ENCODE assay signal across 27 cellular contexts in the genomic region with DNA sequence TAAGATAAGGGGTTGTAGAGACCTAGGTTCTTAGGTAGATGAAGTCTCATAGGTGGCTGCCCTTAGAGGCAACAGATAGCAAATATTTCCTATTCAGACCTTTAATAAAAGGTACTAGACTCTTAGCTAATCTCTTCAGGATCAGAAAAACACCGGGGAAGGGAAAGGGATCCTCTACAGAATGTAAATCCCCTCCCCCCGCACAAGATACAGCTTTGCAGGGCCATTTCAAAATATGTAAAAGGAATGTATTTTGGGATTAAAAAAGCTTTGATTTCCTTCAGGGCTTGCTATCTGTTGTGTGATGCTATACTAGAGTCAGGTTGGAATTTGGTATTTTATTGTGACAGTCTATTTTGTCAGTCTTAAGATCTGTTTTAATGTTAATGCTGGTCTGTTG.
"Had no signal": no experiment of that assay in that cellular context is flagged by ENCODE, and none has a peak within 500 bp of the region (broad histone marks: within the 10 kb centered on the region; RNA-seq: fewer than 3 reads in every experiment).

No MANE protein-coding gene starts in this region.

- H3K4me3 ChIP-seq: breast epithelium, esophagus muscularis mucosa, pancreas, prostate gland, sigmoid colon, testis, transverse colon had no signal

- H3K4me3 Mint-ChIP-seq: activated CD4-positive, alpha-beta T cell treated with anti-CD3 and anti-CD28 coated beads, Interleukin-2, amount 10 ng/mL, durations not matched to agents 7 days and 5 days; activated CD8-positive, alpha-beta T cell treated with anti-CD3 and anti-CD28 coated beads for 36 hours; activated naive CD4-positive, alpha-beta T cell treated with anti-CD3 and anti-CD28 coated beads, Interleukin-2, amount 50 U/mL, for 24 hours; activated naive CD8-positive, alpha-beta T cell treated with anti-CD3 and anti-CD28 coated beads, Interleukin-2, amount 50 U/mL, for 24 hours; activated T-cell treated with anti-CD3 and anti-CD28 coated beads, Interleukin-2, amount 50 U/mL, for 4 hours; central memory CD8-positive, alpha-beta T cell; dendritic cell treated with granulocyte-macrophage colony-stimulating factor and Interleukin-4, amounts not matched to agents 40 ng/mL and 50 ng/mL, for 4 days; naive thymus-derived CD4-positive, alpha-beta T cell; stimulated activated naive B cell treated with anti-CD40 and anti-IgM and Interleukin-4, amounts not matched to agents 10 μg/mL and 1 μg/mL and 100 μg/mL, for 72 hours; T-helper 17 cell had no signal

- FAIRE-seq: frontal cortex, keratinocyte, pancreas had no signal

- H3K27ac Mint-ChIP-seq: activated CD4-positive, alpha-beta T cell treated with anti-CD3 and anti-CD28 coated beads, Interleukin-2, amount 10 ng/mL, durations not matched to agents 7 days and 5 days; activated CD8-positive, alpha-beta T cell treated with anti-CD3 and anti-CD28 coated beads for 36 hours; activated naive CD4-positive, alpha-beta T cell treated with anti-CD3 and anti-CD28 coated beads, Interleukin-2, amount 50 U/mL, for 24 hours; activated naive CD8-positive, alpha-beta T cell treated with anti-CD3 and anti-CD28 coated beads, Interleukin-2, amount 50 U/mL, for 24 hours; activated T-helper 2 cell treated with anti-CD3 and anti-CD28 coated beads, Interferon-gamma antibody, Interleukin-2, Interleukin-4, amounts not matched to agents 10 μg/mL and 5 μg/mL and 100 μg/mL, durations not matched to agents 14 hours and 24 hours and 36 hours; dendritic cell treated with granulocyte-macrophage colony-stimulating factor and Interleukin-4, amounts not matched to agents 40 ng/mL and 50 ng/mL, for 4 days; naive thymus-derived CD4-positive, alpha-beta T cell had no signal

- H3K4me1 ChIP-seq: breast epithelium, pancreas had no signal

- H3K27ac ChIP-seq: breast epithelium, esophagus muscularis mucosa, pancreas, prostate gland, sigmoid colon, testis, transverse colon, WERI-Rb-1 had no signal

- H3K27me3 ChIP-seq: breast epithelium, esophagus muscularis mucosa, pancreas, sigmoid colon, testis, transverse colon had no signal

- H3K9me3 Mint-ChIP-seq: activated CD4-positive, alpha-beta T cell treated with anti-CD3 and anti-CD28 coated beads, Interleukin-2, amount 10 ng/mL, durations not matched to agents 7 days and 5 days; activated CD8-positive, alpha-beta T cell treated with anti-CD3 and anti-CD28 coated beads for 36 hours; activated naive CD4-positive, alpha-beta T cell treated with anti-CD3 and anti-CD28 coated beads, Interleukin-2, amount 50 U/mL, for 24 hours; activated naive CD8-positive, alpha-beta T cell treated with anti-CD3 and anti-CD28 coated beads, Interleukin-2, amount 50 U/mL, for 24 hours; activated T-cell treated with anti-CD3 and anti-CD28 coated beads, Interleukin-2, amount 50 U/mL, for 4 hours; activated T-helper 2 cell treated with anti-CD3 and anti-CD28 coated beads, Interferon-gamma antibody, Interleukin-2, Interleukin-4, amounts not matched to agents 10 μg/mL and 5 μg/mL and 100 μg/mL, durations not matched to agents 14 hours and 24 hours and 36 hours; central memory CD8-positive, alpha-beta T cell; dendritic cell treated with granulocyte-macrophage colony-stimulating factor and Interleukin-4, amounts not matched to agents 40 ng/mL and 50 ng/mL, for 4 days; naive thymus-derived CD4-positive, alpha-beta T cell; stimulated activated naive B cell treated with anti-CD40 and anti-IgM and Interleukin-4, amounts not matched to agents 10 μg/mL and 1 μg/mL and 100 μg/mL, for 72 hours had no signal

- H3K4me1 Mint-ChIP-seq: activated CD4-positive, alpha-beta T cell treated with anti-CD3 and anti-CD28 coated beads, Interleukin-2, amount 10 ng/mL, durations not matched to agents 7 days and 5 days; activated naive CD4-positive, alpha-beta T cell treated with anti-CD3 and anti-CD28 coated beads, Interleukin-2, amount 50 U/mL, for 24 hours; activated naive CD8-positive, alpha-beta T cell treated with anti-CD3 and anti-CD28 coated beads, Interleukin-2, amount 50 U/mL, for 24 hours; central memory CD8-positive, alpha-beta T cell; T-helper 17 cell had no signal

- H3K36me3 ChIP-seq: breast epithelium, prostate gland had no signal

- H3K9me3 ChIP-seq: breast epithelium, esophagus muscularis mucosa, pancreas, prostate gland, sigmoid colon, testis, transverse colon had no signal

- H3K27me3 Mint-ChIP-seq: activated CD4-positive, alpha-beta T cell treated with anti-CD3 and anti-CD28 coated beads, Interleukin-2, amount 10 ng/mL, durations not matched to agents 7 days and 5 days; activated CD8-positive, alpha-beta T cell treated with anti-CD3 and anti-CD28 coated beads for 36 hours; activated naive CD4-positive, alpha-beta T cell treated with anti-CD3 and anti-CD28 coated beads, Interleukin-2, amount 50 U/mL, for 24 hours; activated naive CD8-positive, alpha-beta T cell treated with anti-CD3 and anti-CD28 coated beads, Interleukin-2, amount 50 U/mL, for 24 hours; central memory CD8-positive, alpha-beta T cell; dendritic cell treated with granulocyte-macrophage colony-stimulating factor and Interleukin-4, amounts not matched to agents 40 ng/mL and 50 ng/mL, for 4 days; naive thymus-derived CD4-positive, alpha-beta T cell; stimulated activated naive B cell treated with anti-CD40 and anti-IgM and Interleukin-4, amounts not matched to agents 10 μg/mL and 1 μg/mL and 100 μg/mL, for 72 hours; T-helper 17 cell had no signal

- DNase-seq: activated CD4-positive, alpha-beta T cell treated with anti-CD3 and anti-CD28 coated beads for 1 hour; activated CD4-positive, alpha-beta T cell treated with anti-CD3 and anti-CD28 coated beads, Interleukin-2, amount 10 ng/mL, durations not matched to agents 7 days and 5 days; activated CD8-positive, alpha-beta T cell treated with anti-CD3 and anti-CD28 coated beads for 36 hours; activated naive CD8-positive, alpha-beta T cell treated with anti-CD3 and anti-CD28 coated beads, Interleukin-2, amount 50 U/mL, for 24 hours; activated T-cell treated with anti-CD3 and anti-CD28 coated beads, Interleukin-2, amount 50 U/mL, for 4 hours; left cardiac atrium; left ventricle myocardium superior; naive thymus-derived CD4-positive, alpha-beta T cell; pancreas; sigmoid colon; stimulated activated CD4-positive, alpha-beta T cell treated with anti-CD3 and anti-CD28 coated beads, Interleukin-15, amount 100 ng/mL, for 24 hours; stimulated activated CD4-positive, alpha-beta T cell treated with anti-CD3 and anti-CD28 coated beads, Interleukin-2, amount 100 ng/mL, for 24 hours; stimulated activated naive B cell treated with anti-CD40 and anti-IgM and Interleukin-4, amounts not matched to agents 10 μg/mL and 1 μg/mL and 100 μg/mL, for 72 hours; T-helper 17 cell; T1000; transverse colon; WERI-Rb-1 had no signal
